ENCODE assay signal across 10 cellular contexts in genomic region chr1:3610823-3611169, GRCh38. TPM values are rescaled to one million over a fixed set of nuclear protein-coding genes. Genes with fewer than 3 reads are reported as not detected.
DNase-seq lines count a peak whose midpoint lies in the region; ATAC-seq, FAIRE-seq and TF ChIP-seq lines count a peak whose summit lies in the region.
"Had no signal": no experiment of that assay in that cellular context is flagged by ENCODE, and none has a peak within 500 bp of the region (broad histone marks: within the 10 kb centered on the region; RNA-seq: fewer than 3 reads in every experiment).

No MANE protein-coding gene starts in this region.

- H3K27me3 ChIP-seq in A673 (replicated peaks; ENCODE audit: insufficient read depth, low read depth, low read length, poor library complexity) (no peaks in the 10 kb centered on the region), HUES6 (ENCODE audit: control insufficient read depth, insufficient read depth, low read length) (peaks cover 13% of the 10 kb centered on the region)
- H3K27me3 ChIP-seq in effector memory CD4-positive, alpha-beta T cell (replicated peaks; ENCODE audit: control insufficient read depth, insufficient read depth, low read length, poor library complexity, severe bottlenecking): peaks cover 9% of the 10 kb centered on the region

- no peaks in the 10 kb centered on the region for H3K36me3 Mint-ChIP-seq in neural crest cell (ENCODE audit: low read depth)

- CTCF ChIA-PET in A673 (lab: Charles Lee): no interaction called here

- peaks cover 36% of the 10 kb centered on the region for H3K4me1 Mint-ChIP-seq in neural crest cell

- no peaks in the 10 kb centered on the region for H3K36me3 ChIP-seq in A673 (ENCODE audit: insufficient read depth, low read length, poor library complexity, severe bottlenecking)
- no peaks in the 10 kb centered on the region for H3K36me3 ChIP-seq in HUES6 (ENCODE audit: control insufficient read depth, insufficient read depth, low read length)
- H3K36me3 ChIP-seq in effector memory CD4-positive, alpha-beta T cell (ENCODE audit: control insufficient read depth, insufficient read depth, low read length): no peaks in the 10 kb centered on the region
- no peaks in the 10 kb centered on the region for H3K36me3 ChIP-seq in kidney (ENCODE audit: control insufficient read depth in 1 of 2, insufficient read depth in 2 of 2, low read length in 2 of 2)

- POLR2A ChIA-PET in A673 (lab: Charles Lee; ENCODE audit: low non-redundant PET): no interaction called here

- H3K27ac Mint-ChIP-seq in neural crest cell (ENCODE audit: unreplicated experiment): no peak overlapping the region

- H3K4me3 Mint-ChIP-seq in neural crest cell: peak overlapping the region; percentile 94

- H3K9me3 ChIP-seq in A673 (ENCODE audit: low read depth, low read length, poor library complexity, severe bottlenecking) (no peaks in the 10 kb centered on the region), HUES6 (ENCODE audit: control insufficient read depth, insufficient read depth, low read depth, low read length) (no peaks in the 10 kb centered on the region), kidney (ENCODE audit: control insufficient read depth in 1 of 2, low read length in 2 of 2) (no peaks in the 10 kb centered on the region)
- no peaks in the 10 kb centered on the region for H3K9me3 ChIP-seq in effector memory CD4-positive, alpha-beta T cell (ENCODE audit: control insufficient read depth, low read length)

- no peak for ATAC-seq in HG02840 (IDR thresholded peaks at IDR 0.05; ENCODE audit: low FRiP score, unreplicated experiment)

- intact Hi-C loops in A673 (cut with micrococcal nuclease; ENCODE audit: unreplicated experiment) (no loop called here), kidney (cut with DNase I) (no loop called here)

- BruUV-seq in A673 (replicated peaks; lab: Mats Ljungman, UMichigan): no TSS peak

- H3K4me3 ChIP-seq in A673 (ENCODE audit: low read depth, low read length, poor library complexity, severe bottlenecking) (peak overlapping the region; percentile 65), HUES6 (ENCODE audit: low read depth, low read length) (peak overlapping the region; percentile 79), kidney (ENCODE audit: low read length in 2 of 2) (no peak overlapping the region)
- H3K4me3 ChIP-seq in effector memory CD4-positive, alpha-beta T cell (ENCODE audit: insufficient read depth, low read depth, low read length, poor library complexity, severe bottlenecking): peak overlapping the region; percentile 42

- no peak for DNase-seq in A673 (ENCODE audit: low spot score)
- no peak for DNase-seq in effector memory CD4-positive, alpha-beta T cell
- no peak for DNase-seq in neural crest cell (ENCODE audit: low read depth, low spot score)
- DNase-seq in mucosa of gallbladder (ENCODE audit: low spot score): no peak
- DNase-seq in NOMO-1 treated with dmso at 0.1 percent for 144 hours (lab: John Stamatoyannopoulos, UW; ENCODE audit: unreplicated experiment): no peak
- no peak for DNase-seq in kidney
- DNase-seq: NCI-H2029 treated with DMSO at 0.1 percent for 48 hours had no signal

- H3K9ac ChIP-seq in HUES6 (ENCODE audit: low read length) (peak overlapping the region; percentile 53), kidney (ENCODE audit: low read length in 2 of 2) (no peak overlapping the region)

- H3K27me3 Mint-ChIP-seq in neural crest cell (ENCODE audit: low read depth): peaks cover 35% of the 10 kb centered on the region

- TF ChIP-seq CTCF in A673 (conservative IDR thresholded peaks at IDR 0.05; ENCODE audit: low read depth, low read length): no peak
- no peak for TF ChIP-seq CTCF in neural crest cell (conservative IDR thresholded peaks at IDR 0.05)
- no peak for TF ChIP-seq CTCF in kidney (IDR thresholded peaks at IDR 0.05; ENCODE audit: borderline replicate concordance, extremely low read depth, insufficient read depth)

- no peaks in the 10 kb centered on the region for H3K9me3 Mint-ChIP-seq in neural crest cell

- no peak for FAIRE-seq in kidney (lab: Jason Lieb, UNC)
- FAIRE-seq: TTC549 had no signal

- H3K4me1 ChIP-seq in A673 (ENCODE audit: insufficient read depth, low read length, poor library complexity, severe bottlenecking) (peaks cover 8% of the 10 kb centered on the region), HUES6 (ENCODE audit: control insufficient read depth, insufficient read depth, low read length) (peaks cover 53% of the 10 kb centered on the region), kidney (ENCODE audit: control insufficient read depth in 1 of 2, insufficient read depth in 1 of 2, low read depth in 1 of 2, low read length in 2 of 2) (peaks cover 0 to 10% of the 10 kb centered on the region in 2 donors)
- peaks cover 19% of the 10 kb centered on the region for H3K4me1 ChIP-seq in effector memory CD4-positive, alpha-beta T cell (ENCODE audit: control insufficient read depth, insufficient read depth, low read length, poor library complexity, severe bottlenecking)

- H3K27ac ChIP-seq in A673 (ENCODE audit: low read depth, low read length, poor library complexity, severe bottlenecking): peak overlapping the region; percentile 49
- no peak overlapping the region for H3K27ac ChIP-seq in HUES6 (ENCODE audit: low read depth, low read length)
- H3K27ac ChIP-seq in effector memory CD4-positive, alpha-beta T cell (ENCODE audit: insufficient read depth, low read length, poor library complexity, severe bottlenecking): no peak overlapping the region
- no peak overlapping the region for H3K27ac ChIP-seq in kidney (ENCODE audit: low read depth in 2 of 2, low read length in 2 of 2)

RNA-seq across cellular contexts. Expression of gene MEGF6, which starts 0.5 kb away (rescaled TPM):
- total RNA-seq in A673 (2021): 2.8 and 7.8 TPM in 2 replicates
- 36.7 and 38.8 TPM in 2 replicates for total RNA-seq in neural crest cell
- 43.4 TPM for total RNA-seq in mucosa of gallbladder
- 10.9 TPM for total RNA-seq in kidney
- polyA plus RNA-seq in kidney (ENCODE audit: insufficient read depth, low read depth, low replicate concordance): 2.8 TPM

RNA-seq across cellular contexts. Expression of gene TPRG1L, which starts 14.0 kb away (rescaled TPM):
- total RNA-seq in A673 (2021) (13.4 and 13.7 TPM in 2 replicates), neural crest cell (14.5 and 14.9 TPM in 2 replicates), mucosa of gallbladder (96.5 TPM), kidney (37.1 TPM)
- 72.4 TPM for polyA plus RNA-seq in kidney (ENCODE audit: insufficient read depth, low read depth, low replicate concordance)

RNA-seq across cellular contexts. Expression of gene WRAP73, which starts 39.1 kb away (rescaled TPM):
- total RNA-seq in A673 (2021) (41.2 and 41.8 TPM in 2 replicates), neural crest cell (26.0 and 28.9 TPM in 2 replicates), mucosa of gallbladder (21.6 TPM), kidney (18.4 TPM)
- 19.6 TPM for polyA plus RNA-seq in kidney (ENCODE audit: insufficient read depth, low read depth, low replicate concordance)

RNA-seq across cellular contexts. Expression of gene TP73, which starts 41.5 kb away (rescaled TPM):
- total RNA-seq in A673 (2021) (10.0 and 12.3 TPM in 2 replicates), neural crest cell (1.5 and 2.1 TPM in 2 replicates), mucosa of gallbladder (0.17 TPM), kidney (0.54 TPM)
- not detected for polyA plus RNA-seq in kidney (ENCODE audit: insufficient read depth, low read depth, low replicate concordance)

Comparison
In these comparisons a context has a peak if more than half of its experiments do, and no peak if none do; other contexts are left out.
1. H3K4me3 ChIP-seq: peak in A673 (single experiment), HUES6 (single experiment) and effector memory CD4-positive, alpha-beta T cell (single experiment); none in kidney (0 of 2).